In the genomic region with DNA sequence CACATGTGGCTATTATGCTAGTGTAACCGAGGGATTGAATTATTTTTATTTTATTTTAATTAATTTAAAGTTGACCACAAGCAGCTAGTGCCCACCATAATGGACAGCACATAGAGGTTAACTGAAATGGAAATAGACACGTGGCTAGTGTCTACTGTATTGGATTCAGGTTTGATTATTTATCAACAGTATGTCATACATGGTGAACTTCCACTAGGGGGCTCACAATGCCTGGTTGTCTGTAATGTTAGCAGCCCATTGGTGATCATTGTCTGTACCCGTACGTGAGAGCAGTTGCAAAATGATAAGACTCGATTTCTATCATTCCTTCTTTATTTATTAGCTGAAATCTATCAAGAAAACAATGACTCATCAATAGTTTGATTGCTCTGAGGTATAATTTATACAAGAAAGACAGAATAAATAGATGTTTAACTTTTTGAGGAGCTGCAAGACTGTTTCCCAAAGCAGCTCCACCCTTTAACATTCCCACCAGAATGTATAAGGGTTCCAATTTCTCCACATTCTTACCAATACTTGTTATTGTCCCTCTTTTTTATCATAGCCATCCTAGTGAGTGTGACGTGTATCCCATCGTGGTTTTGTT, we compare ENCODE assay signal across 9 cellular contexts.
DNase-seq lines count a peak whose midpoint lies in the region; ATAC-seq and TF ChIP-seq lines count a peak whose summit lies in the region.
"Had no signal": no experiment of that assay in that cellular context is flagged by ENCODE, and none has a peak within 500 bp of the region (broad histone marks: within the 10 kb centered on the region; RNA-seq: fewer than 3 reads in every experiment).

No MANE protein-coding gene starts in this region.

- H3K27me3 ChIP-seq in adrenal gland: no peaks in the 10 kb centered on the region
- H3K27me3 ChIP-seq: BLaER1 treated with 17β-estradiol and CSF1 and Interleukin-3, amounts not matched to agents 10 nM and 100 nM had no signal

- intact Hi-C loops in adrenal gland (cut with DNase I) (loop anchor here in 1 of 2 donors (10.0 kb wide), 1 partner anchor 506 kb away; a partner anchor contains a TSS), left cardiac atrium (cut with DNase I) (loop anchor here in 1 of 2 donors (10.0 kb wide), 1 partner anchor 506 kb away; a partner anchor contains a TSS), sciatic nerve (cut with DNase I) (no loop called here)

- no peaks in the 10 kb centered on the region for H3K9me3 ChIP-seq in adrenal gland (replicated peaks in 1 of 3)

- ATAC-seq in GM21737 (IDR thresholded peaks at IDR 0.05; ENCODE audit: unreplicated experiment): peak; percentile 92
- ATAC-seq in left cardiac atrium: peak; percentile 50 to 83
- peak; percentile 78 for ATAC-seq in sciatic nerve

- no peak for TF ChIP-seq POLR2A in adrenal gland (IDR thresholded peaks at IDR 0.05)

- H3K4me3 ChIP-seq in adrenal gland: no peak overlapping the region
- H3K4me3 ChIP-seq: BLaER1 treated with 17β-estradiol and CSF1 and Interleukin-3, amounts not matched to agents 10 nM and 100 nM had no signal

- WGBS in adrenal gland, 4 donors: 12 to 16% (median 14%) methylated on average over 7 of the region's 7 CpGs

- TF ChIP-seq CTCF in adrenal gland (IDR thresholded peaks at IDR 0.05): peak; percentile 60 to 84 (median 68)

- no peaks in the 10 kb centered on the region for H3K36me3 ChIP-seq in adrenal gland (replicated peaks in 1 of 2)
- H3K36me3 ChIP-seq: BLaER1 treated with 17β-estradiol and CSF1 and Interleukin-3, amounts not matched to agents 10 nM and 100 nM had no signal

- H3K4me1 ChIP-seq in adrenal gland (replicated peaks in 1 of 2): peaks cover 7 to 12% of the 10 kb centered on the region in 2 donors
- H3K4me1 ChIP-seq: BLaER1 treated with 17β-estradiol and CSF1 and Interleukin-3, amounts not matched to agents 10 nM and 100 nM had no signal

- H3K27ac ChIP-seq in adrenal gland: no peak overlapping the region
- H3K27ac ChIP-seq: BLaER1 treated with 17β-estradiol and CSF1 and Interleukin-3, amounts not matched to agents 10 nM and 100 nM had no signal

- DNase-seq in NCI-H1417 (lab: John Stamatoyannopoulos, UW): peak in 2 of 3 experiments; percentile 25 to 55
- no peak for DNase-seq in NCI-H1417 treated with DMSO at 0.1 percent for 48 hours (lab: John Stamatoyannopoulos, UW)
- DNase-seq in Kasumi-1 (lab: John Stamatoyannopoulos, UW): peak; percentile 88 to 93
- DNase-seq in RPMI7951 (ENCODE audit: low read depth): peak; percentile 71
- DNase-seq in adrenal gland: peak; percentile 41 to 68 (median 61)
- DNase-seq in left cardiac atrium: peak; percentile 22
- DNase-seq in sciatic nerve (ENCODE audit: low spot score): no peak

Comparison
In these comparisons a context has a peak if more than half of its experiments do, and no peak if none do; other contexts are left out.
1. DNase-seq: peak in NCI-H1417 (2 of 3), Kasumi-1 (2 of 2), RPMI7951 (single experiment), adrenal gland (7 of 7) and left cardiac atrium (single experiment); none in NCI-H1417 treated with DMSO at 0.1 percent for 48 hours (single experiment) and sciatic nerve (single experiment).
2. Peak in every context shown above with its lines, with median percentiles within 50 percentile points of each other: ATAC-seq.